1 cellular context compared by ENCODE assay signal in genomic region chr3:115040673-115041286, GRCh38.
TF ChIP-seq lines count a peak whose summit lies in the region.

No MANE protein-coding gene starts in this region.

TF ChIP-seq in WTC11, 78 proteins besides CTCF, POLR2A, EP300 and RAD21 (continued from another document):
- no peak for TF ChIP-seq ZNF512 (CRISPR knock-in tag; IDR thresholded peaks at IDR 0.05; ENCODE audit: borderline replicate concordance)
- no peak for TF ChIP-seq ATF2 (CRISPR knock-in tag; IDR thresholded peaks at IDR 0.05; ENCODE audit: borderline replicate concordance, low read depth)
- no peak for TF ChIP-seq MAX (CRISPR knock-in tag; IDR thresholded peaks at IDR 0.05)
- no peak for TF ChIP-seq CREM (CRISPR knock-in tag; IDR thresholded peaks at IDR 0.05)
